ENCODE assay signal across 22 cellular contexts in genomic region chr19:8088752-8089663, GRCh38. TPM values are rescaled to one million over a fixed set of nuclear protein-coding genes. Genes with fewer than 3 reads are reported as not detected.
DNase-seq lines count a peak whose midpoint lies in the region; ATAC-seq and TF ChIP-seq lines count a peak whose summit lies in the region.
"Had no signal": no experiment of that assay in that cellular context is flagged by ENCODE, and none has a peak within 500 bp of the region (broad histone marks: within the 10 kb centered on the region; RNA-seq: fewer than 3 reads in every experiment).

No MANE protein-coding gene starts in this region.

- H3K56ac ChIP-seq in mesendoderm (ENCODE audit: low read length): no peak overlapping the region

- no peak overlapping the region for H2BK120ac ChIP-seq in mesendoderm (ENCODE audit: low read depth, low read length)

- no peaks in the 10 kb centered on the region for H3K27me3 Mint-ChIP-seq in activated CD8-positive, alpha-beta memory T cell treated with anti-CD3 and anti-CD28 coated beads, Interleukin-2, amount 10 ng/mL, durations not matched to agents 7 days and 5 days
- H3K27me3 Mint-ChIP-seq: CD4-positive, alpha-beta T cell had no signal

- ATAC-seq in SK-N-SH treated with all-trans-retinoic acid at 6 μM for 48 hours: peak; percentile 24; the same call in 2 of the 3 replicates
- no peak for ATAC-seq in activated CD8-positive, alpha-beta memory T cell treated with anti-CD3 and anti-CD28 coated beads, Interleukin-2, amount 10 ng/mL, durations not matched to agents 7 days and 5 days
- ATAC-seq: HCT116, T-cell had no signal

- WGBS in mesendoderm (ENCODE audit: extremely low coverage, insufficient coverage, low lambda C conversion rate): 100% methylated on average over 1 of the region's 8 CpGs

- no peak overlapping the region for H3K4me3 Mint-ChIP-seq in activated CD8-positive, alpha-beta memory T cell treated with anti-CD3 and anti-CD28 coated beads, Interleukin-2, amount 10 ng/mL, durations not matched to agents 7 days and 5 days
- H3K4me3 Mint-ChIP-seq: B cell; CD4-positive, alpha-beta T cell; T-cell had no signal

- H2AK5ac ChIP-seq in mesendoderm (ENCODE audit: low read length): no peak overlapping the region

- no peak overlapping the region for H3K27ac Mint-ChIP-seq in activated CD8-positive, alpha-beta memory T cell treated with anti-CD3 and anti-CD28 coated beads, Interleukin-2, amount 10 ng/mL, durations not matched to agents 7 days and 5 days
- H3K27ac Mint-ChIP-seq: B cell; CD4-positive, alpha-beta T cell; T-cell had no signal

- H3K79me1 ChIP-seq in mesendoderm (ENCODE audit: low read length): no peaks in the 10 kb centered on the region

- in situ Hi-C loops in brain microvascular endothelial cell (cut with HindIII; ENCODE audit: low pct_ligation_motif_present, low sequenced_read_pairs): no loop called here

- H3K27ac ChIP-seq in mesendoderm (ENCODE audit: low read depth, low read length) (no peak overlapping the region), brain microvascular endothelial cell (no peak overlapping the region)
- H3K27ac ChIP-seq: GM23248 had no signal

- DNase-seq in DMS53 treated with DMSO at 0.1 percent for 48 hours (lab: John Stamatoyannopoulos, UW; ENCODE audit: unreplicated experiment) (peak; percentile 6), M059J (ENCODE audit: low read depth) (peak; percentile 26), mesendoderm (peak; percentile 35), activated gamma-delta T cell treated with Interleukin-2 at 50 U/mL for 16 hours (no peak), brain microvascular endothelial cell (no peak)
- DNase-seq in activated CD8-positive, alpha-beta memory T cell treated with anti-CD3 and anti-CD28 coated beads, Interleukin-2, amount 10 ng/mL, durations not matched to agents 7 days and 5 days: no peak
- DNase-seq: Calu3; CD4-positive, alpha-beta T cell; DMS79; GM23248; MM.1S; NCI-H1105 treated with DMSO at 0.1 percent for 48 hours; NCI-H187 treated with DMSO at 0.1 percent for 48 hours; NCI-H345; NCI-H526; NK-92 treated with Interleukin-12 subunit alpha and Interleukin-12 subunit beta, amount 100 ng/mL, for 24 hours; T-cell had no signal

- no peaks in the 10 kb centered on the region for H3K4me1 Mint-ChIP-seq in activated CD8-positive, alpha-beta memory T cell treated with anti-CD3 and anti-CD28 coated beads, Interleukin-2, amount 10 ng/mL, durations not matched to agents 7 days and 5 days
- H3K4me1 Mint-ChIP-seq: B cell, T-cell had no signal

- H3K4me1 ChIP-seq in mesendoderm (ENCODE audit: control insufficient read depth, low read depth, low read length): no peaks in the 10 kb centered on the region

- H3K9me3 Mint-ChIP-seq in activated CD8-positive, alpha-beta memory T cell treated with anti-CD3 and anti-CD28 coated beads, Interleukin-2, amount 10 ng/mL, durations not matched to agents 7 days and 5 days (ENCODE audit: low read depth): peaks cover 1% of the 10 kb centered on the region
- H3K9me3 Mint-ChIP-seq: CD4-positive, alpha-beta T cell had no signal

- no peaks in the 10 kb centered on the region for H3K27me3 ChIP-seq in mesendoderm (ENCODE audit: insufficient read depth, low read length, poor library complexity)
- H3K27me3 ChIP-seq in brain microvascular endothelial cell (replicated peaks): no peaks in the 10 kb centered on the region

- H3K79me2 ChIP-seq in mesendoderm (ENCODE audit: control insufficient read depth, insufficient read depth, low read length): no peaks in the 10 kb centered on the region

- no peak overlapping the region for H3K18ac ChIP-seq in mesendoderm (ENCODE audit: low read length)

- CTCF ChIA-PET in activated CD8-positive, alpha-beta memory T cell treated with anti-CD3 and anti-CD28 coated beads, Interleukin-2, amount 10 ng/mL, durations not matched to agents 7 days and 5 days (lab: Charles Lee): no interaction called here

- peaks cover 17% of the 10 kb centered on the region for H3K36me3 ChIP-seq in mesendoderm (ENCODE audit: control insufficient read depth, insufficient read depth, low read length)
- H3K36me3 ChIP-seq in brain microvascular endothelial cell (replicated peaks): no peaks in the 10 kb centered on the region

- H4K8ac ChIP-seq in mesendoderm (ENCODE audit: low read depth, low read length): no peak overlapping the region

- H3K4ac ChIP-seq in mesendoderm (ENCODE audit: low read depth, low read length): no peak overlapping the region

- H3K4me3 ChIP-seq in mesendoderm (ENCODE audit: low read length) (no peak overlapping the region), brain microvascular endothelial cell (ENCODE audit: low read depth, low read length) (no peak overlapping the region)
- H3K4me3 ChIP-seq: GM23248 had no signal

- no peak overlapping the region for H3K9ac ChIP-seq in mesendoderm (ENCODE audit: low read length)
- H3K9ac ChIP-seq: GM23248 had no signal

- no peak overlapping the region for H3K23ac ChIP-seq in mesendoderm (ENCODE audit: low read length)

- H3K36me3 Mint-ChIP-seq in activated CD8-positive, alpha-beta memory T cell treated with anti-CD3 and anti-CD28 coated beads, Interleukin-2, amount 10 ng/mL, durations not matched to agents 7 days and 5 days: no peaks in the 10 kb centered on the region
- H3K36me3 Mint-ChIP-seq: T-cell had no signal

- TF ChIP-seq CTCF in brain microvascular endothelial cell (IDR thresholded peaks at IDR 0.05; ENCODE audit: low read depth, low read length, missing control alignments): no peak

- no peak overlapping the region for H2BK5ac ChIP-seq in mesendoderm (ENCODE audit: low read length)

- H4K5ac ChIP-seq in mesendoderm (ENCODE audit: low read length): no peak overlapping the region

- no peak overlapping the region for H3K4me2 ChIP-seq in mesendoderm (ENCODE audit: low read length)

- no peak overlapping the region for H2BK15ac ChIP-seq in mesendoderm (replicated peaks; ENCODE audit: low read depth)

TF ChIP-seq in SK-N-SH treated with all-trans-retinoic acid at 6 μM for 48 hours, 23 proteins besides CTCF, POLR2A, EP300 and RAD21 (continues in another document):
- TF ChIP-seq ZFP3 (CRISPR knock-in tag; IDR thresholded peaks at IDR 0.05): no peak
- TF ChIP-seq, protein P1, sequence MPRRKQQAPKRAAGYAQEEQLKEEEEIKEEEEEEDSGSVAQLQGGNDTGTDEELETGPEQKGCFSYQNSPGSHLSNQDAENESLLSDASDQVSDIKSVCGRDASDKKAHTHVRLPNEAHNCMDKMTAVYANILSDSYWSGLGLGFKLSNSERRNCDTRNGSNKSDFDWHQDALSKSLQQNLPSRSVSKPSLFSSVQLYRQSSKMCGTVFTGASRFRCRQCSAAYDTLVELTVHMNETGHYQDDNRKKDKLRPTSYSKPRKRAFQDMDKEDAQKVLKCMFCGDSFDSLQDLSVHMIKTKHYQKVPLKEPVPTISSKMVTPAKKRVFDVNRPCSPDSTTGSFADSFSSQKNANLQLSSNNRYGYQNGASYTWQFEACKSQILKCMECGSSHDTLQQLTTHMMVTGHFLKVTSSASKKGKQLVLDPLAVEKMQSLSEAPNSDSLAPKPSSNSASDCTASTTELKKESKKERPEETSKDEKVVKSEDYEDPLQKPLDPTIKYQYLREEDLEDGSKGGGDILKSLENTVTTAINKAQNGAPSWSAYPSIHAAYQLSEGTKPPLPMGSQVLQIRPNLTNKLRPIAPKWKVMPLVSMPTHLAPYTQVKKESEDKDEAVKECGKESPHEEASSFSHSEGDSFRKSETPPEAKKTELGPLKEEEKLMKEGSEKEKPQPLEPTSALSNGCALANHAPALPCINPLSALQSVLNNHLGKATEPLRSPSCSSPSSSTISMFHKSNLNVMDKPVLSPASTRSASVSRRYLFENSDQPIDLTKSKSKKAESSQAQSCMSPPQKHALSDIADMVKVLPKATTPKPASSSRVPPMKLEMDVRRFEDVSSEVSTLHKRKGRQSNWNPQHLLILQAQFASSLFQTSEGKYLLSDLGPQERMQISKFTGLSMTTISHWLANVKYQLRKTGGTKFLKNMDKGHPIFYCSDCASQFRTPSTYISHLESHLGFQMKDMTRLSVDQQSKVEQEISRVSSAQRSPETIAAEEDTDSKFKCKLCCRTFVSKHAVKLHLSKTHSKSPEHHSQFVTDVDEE (CRISPR knock-in tag; IDR thresholded peaks at IDR 0.05): no peak
- no peak for TF ChIP-seq RARB (CRISPR knock-in tag; IDR thresholded peaks at IDR 0.05)
- TF ChIP-seq OSR1 (CRISPR knock-in tag; IDR thresholded peaks at IDR 0.05): no peak
- TF ChIP-seq BACH2 (CRISPR knock-in tag; IDR thresholded peaks at IDR 0.05; ENCODE audit: borderline replicate concordance): no peak
- TF ChIP-seq, protein P2, sequence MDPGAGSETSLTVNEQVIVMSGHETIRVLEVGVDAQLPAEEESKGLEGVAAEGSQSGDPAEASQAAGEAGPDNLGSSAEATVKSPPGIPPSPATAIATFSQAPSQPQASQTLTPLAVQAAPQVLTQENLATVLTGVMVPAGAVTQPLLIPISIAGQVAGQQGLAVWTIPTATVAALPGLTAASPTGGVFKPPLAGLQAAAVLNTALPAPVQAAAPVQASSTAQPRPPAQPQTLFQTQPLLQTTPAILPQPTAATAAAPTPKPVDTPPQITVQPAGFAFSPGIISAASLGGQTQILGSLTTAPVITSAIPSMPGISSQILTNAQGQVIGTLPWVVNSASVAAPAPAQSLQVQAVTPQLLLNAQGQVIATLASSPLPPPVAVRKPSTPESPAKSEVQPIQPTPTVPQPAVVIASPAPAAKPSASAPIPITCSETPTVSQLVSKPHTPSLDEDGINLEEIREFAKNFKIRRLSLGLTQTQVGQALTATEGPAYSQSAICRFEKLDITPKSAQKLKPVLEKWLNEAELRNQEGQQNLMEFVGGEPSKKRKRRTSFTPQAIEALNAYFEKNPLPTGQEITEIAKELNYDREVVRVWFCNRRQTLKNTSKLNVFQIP (CRISPR knock-in tag; IDR thresholded peaks at IDR 0.05; ENCODE audit: borderline replicate concordance, low read depth): no peak
- TF ChIP-seq, protein P3, sequence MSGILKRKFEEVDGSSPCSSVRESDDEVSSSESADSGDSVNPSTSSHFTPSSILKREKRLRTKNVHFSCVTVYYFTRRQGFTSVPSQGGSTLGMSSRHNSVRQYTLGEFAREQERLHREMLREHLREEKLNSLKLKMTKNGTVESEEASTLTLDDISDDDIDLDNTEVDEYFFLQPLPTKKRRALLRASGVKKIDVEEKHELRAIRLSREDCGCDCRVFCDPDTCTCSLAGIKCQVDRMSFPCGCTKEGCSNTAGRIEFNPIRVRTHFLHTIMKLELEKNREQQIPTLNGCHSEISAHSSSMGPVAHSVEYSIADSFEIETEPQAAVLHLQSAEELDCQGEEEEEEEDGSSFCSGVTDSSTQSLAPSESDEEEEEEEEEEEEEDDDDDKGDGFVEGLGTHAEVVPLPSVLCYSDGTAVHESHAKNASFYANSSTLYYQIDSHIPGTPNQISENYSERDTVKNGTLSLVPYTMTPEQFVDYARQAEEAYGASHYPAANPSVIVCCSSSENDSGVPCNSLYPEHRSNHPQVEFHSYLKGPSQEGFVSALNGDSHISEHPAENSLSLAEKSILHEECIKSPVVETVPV (CRISPR knock-in tag; IDR thresholded peaks at IDR 0.05): no peak
- no peak for TF ChIP-seq PPARA (CRISPR knock-in tag; IDR thresholded peaks at IDR 0.05; ENCODE audit: borderline replicate concordance)

RNA-seq across cellular contexts. Expression of gene CCL25, which starts 36.4 kb away (rescaled TPM):
- not detected in 2 replicates for total RNA-seq in M059J (2014; rRNA removed; shearing (Covaris generic))
- polyA plus RNA-seq in mesendoderm (2013, experiment 1 of 2): 0.07 TPM
- polyA plus RNA-seq in mesendoderm (2013, experiment 2 of 2): 0.13 TPM
- not detected for total RNA-seq in activated CD8-positive, alpha-beta memory T cell treated with anti-CD3 and anti-CD28 coated beads, Interleukin-2, amount 10 ng/mL, durations not matched to agents 7 days and 5 days
- total RNA-seq: B cell; Calu3; CD4-positive, alpha-beta T cell; GM23248; SK-MEL-5 had no signal
- polyA plus RNA-seq: AG04450, GM23248 had no signal

Comparison
In these comparisons a context has a peak if more than half of its experiments do, and no peak if none do; other contexts are left out.
1. DNase-seq: peak in DMS53 treated with DMSO at 0.1 percent for 48 hours (single experiment), M059J (single experiment) and mesendoderm (single experiment); none in activated CD8-positive, alpha-beta memory T cell treated with anti-CD3 and anti-CD28 coated beads, Interleukin-2, amount 10 ng/mL, durations not matched to agents 7 days and 5 days (single experiment), activated gamma-delta T cell treated with Interleukin-2 at 50 U/mL for 16 hours (single experiment) and brain microvascular endothelial cell (single experiment).